In the genomic region with DNA sequence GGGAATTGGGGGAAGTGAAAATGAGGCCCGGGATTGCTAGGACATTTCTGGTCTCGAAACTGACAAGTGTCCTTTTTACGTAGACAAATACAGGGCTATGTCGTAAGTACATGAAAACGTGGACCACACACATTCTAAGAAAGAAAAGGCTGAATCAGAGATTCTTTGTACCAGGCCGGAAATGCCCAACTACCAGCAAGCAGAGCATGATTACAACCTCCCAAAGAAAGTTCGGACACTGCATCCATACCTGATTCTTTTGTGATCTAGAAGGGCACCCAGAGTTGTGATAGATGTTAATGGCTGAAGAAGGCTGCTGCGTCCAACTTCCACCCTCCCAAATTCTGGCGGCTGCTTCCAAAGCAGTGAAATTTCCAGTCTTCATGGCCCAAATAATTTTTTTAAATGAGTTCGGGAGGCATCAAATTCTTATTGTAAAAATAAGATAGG, we compare ENCODE assay signal across 1 cellular context.
TF ChIP-seq lines count a peak whose summit lies in the region.

No MANE protein-coding gene starts in this region.

TF ChIP-seq in HepG2, 621 proteins besides CTCF, POLR2A, EP300 and RAD21 (continued from another document and continues in another):
- no peak for TF ChIP-seq NFATC3 (CRISPR knock-in tag; IDR thresholded peaks at IDR 0.05)
- TF ChIP-seq ZBTB3 (CRISPR knock-in tag; IDR thresholded peaks at IDR 0.05; ENCODE audit: borderline replicate concordance, low read depth) = no peak
- TF ChIP-seq, protein P1, sequence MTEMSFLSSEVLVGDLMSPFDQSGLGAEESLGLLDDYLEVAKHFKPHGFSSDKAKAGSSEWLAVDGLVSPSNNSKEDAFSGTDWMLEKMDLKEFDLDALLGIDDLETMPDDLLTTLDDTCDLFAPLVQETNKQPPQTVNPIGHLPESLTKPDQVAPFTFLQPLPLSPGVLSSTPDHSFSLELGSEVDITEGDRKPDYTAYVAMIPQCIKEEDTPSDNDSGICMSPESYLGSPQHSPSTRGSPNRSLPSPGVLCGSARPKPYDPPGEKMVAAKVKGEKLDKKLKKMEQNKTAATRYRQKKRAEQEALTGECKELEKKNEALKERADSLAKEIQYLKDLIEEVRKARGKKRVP (CRISPR knock-in tag; IDR thresholded peaks at IDR 0.05) = no peak
- TF ChIP-seq ZNF124 (CRISPR knock-in tag; IDR thresholded peaks at IDR 0.05) = 0 out of 2 replicates have a peak, but pooled peaks have one; percentile 16
- no peak; the same call in 1 of the 2 replicates for TF ChIP-seq PHF20 (CRISPR knock-in tag; IDR thresholded peaks at IDR 0.05)
- TF ChIP-seq, protein P2, sequence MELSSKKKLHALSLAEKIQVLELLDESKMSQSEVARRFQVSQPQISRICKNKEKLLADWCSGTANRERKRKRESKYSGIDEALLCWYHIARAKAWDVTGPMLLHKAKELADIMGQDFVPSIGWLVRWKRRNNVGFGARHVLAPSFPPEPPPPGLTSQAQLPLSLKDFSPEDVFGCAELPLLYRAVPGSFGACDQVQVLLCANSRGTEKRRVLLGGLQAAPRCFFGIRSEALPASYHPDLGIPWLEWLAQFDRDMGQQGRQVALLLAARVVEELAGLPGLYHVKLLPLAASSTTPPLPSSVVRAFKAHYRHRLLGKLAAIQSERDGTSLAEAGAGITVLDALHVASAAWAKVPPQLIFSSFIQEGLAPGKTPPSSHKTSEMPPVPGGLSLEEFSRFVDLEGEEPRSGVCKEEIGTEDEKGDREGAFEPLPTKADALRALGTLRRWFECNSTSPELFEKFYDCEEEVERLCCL (CRISPR knock-in tag; IDR thresholded peaks at IDR 0.05; ENCODE audit: borderline replicate concordance) = 0 out of 2 replicates have a peak, but pooled peaks have one; percentile 42
- TF ChIP-seq, protein P3, sequence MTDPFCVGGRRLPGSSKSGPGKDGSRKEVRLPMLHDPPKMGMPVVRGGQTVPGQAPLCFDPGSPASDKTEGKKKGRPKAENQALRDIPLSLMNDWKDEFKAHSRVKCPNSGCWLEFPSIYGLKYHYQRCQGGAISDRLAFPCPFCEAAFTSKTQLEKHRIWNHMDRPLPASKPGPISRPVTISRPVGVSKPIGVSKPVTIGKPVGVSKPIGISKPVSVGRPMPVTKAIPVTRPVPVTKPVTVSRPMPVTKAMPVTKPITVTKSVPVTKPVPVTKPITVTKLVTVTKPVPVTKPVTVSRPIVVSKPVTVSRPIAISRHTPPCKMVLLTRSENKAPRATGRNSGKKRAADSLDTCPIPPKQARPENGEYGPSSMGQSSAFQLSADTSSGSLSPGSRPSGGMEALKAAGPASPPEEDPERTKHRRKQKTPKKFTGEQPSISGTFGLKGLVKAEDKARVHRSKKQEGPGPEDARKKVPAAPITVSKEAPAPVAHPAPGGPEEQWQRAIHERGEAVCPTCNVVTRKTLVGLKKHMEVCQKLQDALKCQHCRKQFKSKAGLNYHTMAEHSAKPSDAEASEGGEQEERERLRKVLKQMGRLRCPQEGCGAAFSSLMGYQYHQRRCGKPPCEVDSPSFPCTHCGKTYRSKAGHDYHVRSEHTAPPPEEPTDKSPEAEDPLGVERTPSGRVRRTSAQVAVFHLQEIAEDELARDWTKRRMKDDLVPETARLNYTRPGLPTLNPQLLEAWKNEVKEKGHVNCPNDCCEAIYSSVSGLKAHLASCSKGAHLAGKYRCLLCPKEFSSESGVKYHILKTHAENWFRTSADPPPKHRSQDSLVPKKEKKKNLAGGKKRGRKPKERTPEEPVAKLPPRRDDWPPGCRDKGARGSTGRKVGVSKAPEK (CRISPR knock-in tag; IDR thresholded peaks at IDR 0.05; ENCODE audit: borderline replicate concordance) = 0 out of 2 replicates have a peak, but pooled peaks have one; percentile 16
- peak; percentile 59; the same call in 1 of the 2 replicates for TF ChIP-seq SRF (IDR thresholded peaks at IDR 0.05; ENCODE audit: low read depth, low read length)
- TF ChIP-seq, protein P4, sequence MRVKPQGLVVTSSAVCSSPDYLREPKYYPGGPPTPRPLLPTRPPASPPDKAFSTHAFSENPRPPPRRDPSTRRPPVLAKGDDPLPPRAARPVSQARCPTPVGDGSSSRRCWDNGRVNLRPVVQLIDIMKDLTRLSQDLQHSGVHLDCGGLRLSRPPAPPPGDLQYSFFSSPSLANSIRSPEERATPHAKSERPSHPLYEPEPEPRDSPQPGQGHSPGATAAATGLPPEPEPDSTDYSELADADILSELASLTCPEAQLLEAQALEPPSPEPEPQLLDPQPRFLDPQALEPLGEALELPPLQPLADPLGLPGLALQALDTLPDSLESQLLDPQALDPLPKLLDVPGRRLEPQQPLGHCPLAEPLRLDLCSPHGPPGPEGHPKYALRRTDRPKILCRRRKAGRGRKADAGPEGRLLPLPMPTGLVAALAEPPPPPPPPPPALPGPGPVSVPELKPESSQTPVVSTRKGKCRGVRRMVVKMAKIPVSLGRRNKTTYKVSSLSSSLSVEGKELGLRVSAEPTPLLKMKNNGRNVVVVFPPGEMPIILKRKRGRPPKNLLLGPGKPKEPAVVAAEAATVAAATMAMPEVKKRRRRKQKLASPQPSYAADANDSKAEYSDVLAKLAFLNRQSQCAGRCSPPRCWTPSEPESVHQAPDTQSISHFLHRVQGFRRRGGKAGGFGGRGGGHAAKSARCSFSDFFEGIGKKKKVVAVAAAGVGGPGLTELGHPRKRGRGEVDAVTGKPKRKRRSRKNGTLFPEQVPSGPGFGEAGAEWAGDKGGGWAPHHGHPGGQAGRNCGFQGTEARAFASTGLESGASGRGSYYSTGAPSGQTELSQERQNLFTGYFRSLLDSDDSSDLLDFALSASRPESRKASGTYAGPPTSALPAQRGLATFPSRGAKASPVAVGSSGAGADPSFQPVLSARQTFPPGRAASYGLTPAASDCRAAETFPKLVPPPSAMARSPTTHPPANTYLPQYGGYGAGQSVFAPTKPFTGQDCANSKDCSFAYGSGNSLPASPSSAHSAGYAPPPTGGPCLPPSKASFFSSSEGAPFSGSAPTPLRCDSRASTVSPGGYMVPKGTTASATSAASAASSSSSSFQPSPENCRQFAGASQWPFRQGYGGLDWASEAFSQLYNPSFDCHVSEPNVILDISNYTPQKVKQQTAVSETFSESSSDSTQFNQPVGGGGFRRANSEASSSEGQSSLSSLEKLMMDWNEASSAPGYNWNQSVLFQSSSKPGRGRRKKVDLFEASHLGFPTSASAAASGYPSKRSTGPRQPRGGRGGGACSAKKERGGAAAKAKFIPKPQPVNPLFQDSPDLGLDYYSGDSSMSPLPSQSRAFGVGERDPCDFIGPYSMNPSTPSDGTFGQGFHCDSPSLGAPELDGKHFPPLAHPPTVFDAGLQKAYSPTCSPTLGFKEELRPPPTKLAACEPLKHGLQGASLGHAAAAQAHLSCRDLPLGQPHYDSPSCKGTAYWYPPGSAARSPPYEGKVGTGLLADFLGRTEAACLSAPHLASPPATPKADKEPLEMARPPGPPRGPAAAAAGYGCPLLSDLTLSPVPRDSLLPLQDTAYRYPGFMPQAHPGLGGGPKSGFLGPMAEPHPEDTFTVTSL (CRISPR knock-in tag; IDR thresholded peaks at IDR 0.05; ENCODE audit: borderline replicate concordance) = no peak
- 0 out of 2 replicates have a peak, but pooled peaks have one; percentile 6 for TF ChIP-seq ZNF230 (CRISPR knock-in tag; IDR thresholded peaks at IDR 0.05)
- TF ChIP-seq ETV5 (CRISPR knock-in tag; IDR thresholded peaks at IDR 0.05; ENCODE audit: borderline replicate concordance) = peak; percentile 11; the same call in 1 of the 2 replicates
- TF ChIP-seq ZFP36L1 (CRISPR knock-in tag; IDR thresholded peaks at IDR 0.05) = 0 out of 2 replicates have a peak, but pooled peaks have one; percentile 16
- peak; percentile 97 for TF ChIP-seq GZF1 (CRISPR knock-in tag; IDR thresholded peaks at IDR 0.05)
- TF ChIP-seq ZNF441 (CRISPR knock-in tag; IDR thresholded peaks at IDR 0.05; ENCODE audit: borderline replicate concordance) = no peak
- peak; percentile 4 for TF ChIP-seq TAF15 (IDR thresholded peaks at IDR 0.05; ENCODE audit: low read depth, low read length, poor library complexity, severe bottlenecking)
- no peak for TF ChIP-seq GABPA (IDR thresholded peaks at IDR 0.05; ENCODE audit: low read depth, low read length)
- TF ChIP-seq GABPA (CRISPR knock-in tag; IDR thresholded peaks at IDR 0.05; ENCODE audit: low read depth) = peak; percentile 8; the same call in 1 of the 2 replicates
- TF ChIP-seq ZNF558 (CRISPR knock-in tag; IDR thresholded peaks at IDR 0.05; ENCODE audit: borderline replicate concordance) = 0 out of 2 replicates have a peak, but pooled peaks have one; percentile 25
- TF ChIP-seq, protein P5, sequence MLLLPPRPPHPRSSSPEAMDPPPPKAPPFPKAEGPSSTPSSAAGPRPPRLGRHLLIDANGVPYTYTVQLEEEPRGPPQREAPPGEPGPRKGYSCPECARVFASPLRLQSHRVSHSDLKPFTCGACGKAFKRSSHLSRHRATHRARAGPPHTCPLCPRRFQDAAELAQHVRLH (CRISPR knock-in tag; IDR thresholded peaks at IDR 0.05; ENCODE audit: borderline replicate concordance, low read depth) = no peak
- peak; percentile 35 for TF ChIP-seq TEAD3 (CRISPR knock-in tag; optimal IDR thresholded peaks at IDR 0.05; ENCODE audit: borderline replicate concordance)
- TF ChIP-seq ZBTB21 (CRISPR knock-in tag; IDR thresholded peaks at IDR 0.05) = peak; percentile 57; the same call in 1 of the 2 replicates
- TF ChIP-seq ZNF24 (IDR thresholded peaks at IDR 0.05) = no peak
- peak; percentile 26 for TF ChIP-seq YY1 (IDR thresholded peaks at IDR 0.05; ENCODE audit: insufficient read depth, insufficient replicate concordance, low read depth, low read length)
- TF ChIP-seq, protein P6, sequence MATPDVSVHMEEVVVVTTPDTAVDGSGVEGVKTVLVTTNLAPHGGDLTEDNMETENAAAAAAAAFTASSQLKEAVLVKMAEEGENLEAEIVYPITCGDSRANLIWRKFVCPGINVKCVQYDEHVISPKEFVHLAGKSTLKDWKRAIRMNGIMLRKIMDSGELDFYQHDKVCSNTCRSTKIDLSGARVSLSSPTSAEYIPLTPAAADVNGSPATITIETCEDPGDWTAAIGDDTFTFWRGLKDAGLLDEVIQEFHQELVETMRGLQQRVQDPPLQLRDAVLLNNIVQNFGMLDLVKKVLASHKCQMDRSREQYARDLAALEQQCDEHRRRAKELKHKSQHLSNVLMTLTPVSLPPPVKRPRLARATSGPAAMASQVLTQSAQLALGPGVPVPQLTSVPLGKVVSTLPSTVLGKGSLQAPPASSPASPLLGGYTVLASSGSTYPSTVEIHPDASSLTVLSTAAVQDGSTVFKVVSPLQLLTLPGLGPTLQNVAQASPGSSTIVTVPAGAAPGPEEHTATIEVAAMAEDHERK (CRISPR knock-in tag; IDR thresholded peaks at IDR 0.05; ENCODE audit: low read depth) = no peak; the same call in 1 of the 2 replicates
- no peak for TF ChIP-seq ZNF713 (CRISPR knock-in tag; IDR thresholded peaks at IDR 0.05)
- 0 out of 2 replicates have a peak, but pooled peaks have one; percentile 25 for TF ChIP-seq CREB1 (IDR thresholded peaks at IDR 0.05)
- no peak for TF ChIP-seq CREB1 (CRISPR knock-in tag; IDR thresholded peaks at IDR 0.05)
- TF ChIP-seq, protein P7, sequence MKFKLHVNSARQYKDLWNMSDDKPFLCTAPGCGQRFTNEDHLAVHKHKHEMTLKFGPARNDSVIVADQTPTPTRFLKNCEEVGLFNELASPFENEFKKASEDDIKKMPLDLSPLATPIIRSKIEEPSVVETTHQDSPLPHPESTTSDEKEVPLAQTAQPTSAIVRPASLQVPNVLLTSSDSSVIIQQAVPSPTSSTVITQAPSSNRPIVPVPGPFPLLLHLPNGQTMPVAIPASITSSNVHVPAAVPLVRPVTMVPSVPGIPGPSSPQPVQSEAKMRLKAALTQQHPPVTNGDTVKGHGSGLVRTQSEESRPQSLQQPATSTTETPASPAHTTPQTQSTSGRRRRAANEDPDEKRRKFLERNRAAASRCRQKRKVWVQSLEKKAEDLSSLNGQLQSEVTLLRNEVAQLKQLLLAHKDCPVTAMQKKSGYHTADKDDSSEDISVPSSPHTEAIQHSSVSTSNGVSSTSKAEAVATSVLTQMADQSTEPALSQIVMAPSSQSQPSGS (CRISPR knock-in tag; IDR thresholded peaks at IDR 0.05) = no peak
- TF ChIP-seq FLYWCH1 (CRISPR knock-in tag; IDR thresholded peaks at IDR 0.05) = peak; percentile 29; the same call in 1 of the 2 replicates
- TF ChIP-seq, protein P8, sequence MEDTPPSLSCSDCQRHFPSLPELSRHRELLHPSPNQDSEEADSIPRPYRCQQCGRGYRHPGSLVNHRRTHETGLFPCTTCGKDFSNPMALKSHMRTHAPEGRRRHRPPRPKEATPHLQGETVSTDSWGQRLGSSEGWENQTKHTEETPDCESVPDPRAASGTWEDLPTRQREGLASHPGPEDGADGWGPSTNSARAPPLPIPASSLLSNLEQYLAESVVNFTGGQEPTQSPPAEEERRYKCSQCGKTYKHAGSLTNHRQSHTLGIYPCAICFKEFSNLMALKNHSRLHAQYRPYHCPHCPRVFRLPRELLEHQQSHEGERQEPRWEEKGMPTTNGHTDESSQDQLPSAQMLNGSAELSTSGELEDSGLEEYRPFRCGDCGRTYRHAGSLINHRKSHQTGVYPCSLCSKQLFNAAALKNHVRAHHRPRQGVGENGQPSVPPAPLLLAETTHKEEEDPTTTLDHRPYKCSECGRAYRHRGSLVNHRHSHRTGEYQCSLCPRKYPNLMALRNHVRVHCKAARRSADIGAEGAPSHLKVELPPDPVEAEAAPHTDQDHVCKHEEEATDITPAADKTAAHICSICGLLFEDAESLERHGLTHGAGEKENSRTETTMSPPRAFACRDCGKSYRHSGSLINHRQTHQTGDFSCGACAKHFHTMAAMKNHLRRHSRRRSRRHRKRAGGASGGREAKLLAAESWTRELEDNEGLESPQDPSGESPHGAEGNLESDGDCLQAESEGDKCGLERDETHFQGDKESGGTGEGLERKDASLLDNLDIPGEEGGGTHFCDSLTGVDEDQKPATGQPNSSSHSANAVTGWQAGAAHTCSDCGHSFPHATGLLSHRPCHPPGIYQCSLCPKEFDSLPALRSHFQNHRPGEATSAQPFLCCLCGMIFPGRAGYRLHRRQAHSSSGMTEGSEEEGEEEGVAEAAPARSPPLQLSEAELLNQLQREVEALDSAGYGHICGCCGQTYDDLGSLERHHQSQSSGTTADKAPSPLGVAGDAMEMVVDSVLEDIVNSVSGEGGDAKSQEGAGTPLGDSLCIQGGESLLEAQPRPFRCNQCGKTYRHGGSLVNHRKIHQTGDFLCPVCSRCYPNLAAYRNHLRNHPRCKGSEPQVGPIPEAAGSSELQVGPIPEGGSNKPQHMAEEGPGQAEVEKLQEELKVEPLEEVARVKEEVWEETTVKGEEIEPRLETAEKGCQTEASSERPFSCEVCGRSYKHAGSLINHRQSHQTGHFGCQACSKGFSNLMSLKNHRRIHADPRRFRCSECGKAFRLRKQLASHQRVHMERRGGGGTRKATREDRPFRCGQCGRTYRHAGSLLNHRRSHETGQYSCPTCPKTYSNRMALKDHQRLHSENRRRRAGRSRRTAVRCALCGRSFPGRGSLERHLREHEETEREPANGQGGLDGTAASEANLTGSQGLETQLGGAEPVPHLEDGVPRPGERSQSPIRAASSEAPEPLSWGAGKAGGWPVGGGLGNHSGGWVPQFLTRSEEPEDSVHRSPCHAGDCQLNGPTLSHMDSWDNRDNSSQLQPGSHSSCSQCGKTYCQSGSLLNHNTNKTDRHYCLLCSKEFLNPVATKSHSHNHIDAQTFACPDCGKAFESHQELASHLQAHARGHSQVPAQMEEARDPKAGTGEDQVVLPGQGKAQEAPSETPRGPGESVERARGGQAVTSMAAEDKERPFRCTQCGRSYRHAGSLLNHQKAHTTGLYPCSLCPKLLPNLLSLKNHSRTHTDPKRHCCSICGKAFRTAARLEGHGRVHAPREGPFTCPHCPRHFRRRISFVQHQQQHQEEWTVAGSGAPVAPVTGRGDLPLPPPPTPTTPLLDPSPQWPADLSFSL (CRISPR knock-in tag; IDR thresholded peaks at IDR 0.05) = peak; percentile 53
- no peak for TF ChIP-seq ZFP62 (CRISPR knock-in tag; IDR thresholded peaks at IDR 0.05)
- no peak for TF ChIP-seq EHMT2 (IDR thresholded peaks at IDR 0.05; ENCODE audit: borderline replicate concordance, low read depth, low read length)
- 0 out of 2 replicates have a peak, but pooled peaks have one; percentile 25 for TF ChIP-seq ZFX (CRISPR knock-in tag; IDR thresholded peaks at IDR 0.05; ENCODE audit: low read depth)
- 0 out of 2 replicates have a peak, but pooled peaks have one; percentile 23 for TF ChIP-seq HNF4G (IDR thresholded peaks at IDR 0.05; ENCODE audit: borderline replicate concordance, low read depth, low read length)
- no peak for TF ChIP-seq HNF4G (CRISPR knock-in tag; IDR thresholded peaks at IDR 0.05; ENCODE audit: borderline replicate concordance, low read depth)
- TF ChIP-seq ZSCAN30 (CRISPR knock-in tag; IDR thresholded peaks at IDR 0.05) = no peak
